ENCODE assay signal across 1 cellular context in genomic region chr11:68214173-68215086, GRCh38.
TF ChIP-seq lines count a peak whose summit lies in the region.

No MANE protein-coding gene starts in this region.

TF ChIP-seq in HEK293, 187 proteins besides CTCF, POLR2A, EP300 and RAD21 (continued from another document):
- TF ChIP-seq PATZ1 (tag by site-specific recombination; IDR thresholded peaks at IDR 0.05) (0 out of 2 replicates have a peak, but pooled peaks have one; percentile 10), SCRT2 (tag by site-specific recombination; IDR thresholded peaks at IDR 0.05) (no peak), ZNF335 (tag by site-specific recombination; conservative IDR thresholded peaks at IDR 0.05) (peak; percentile 18; the same call in 1 of the 2 replicates), KLF7 (tag by site-specific recombination; IDR thresholded peaks at IDR 0.05; ENCODE audit: borderline replicate concordance) (no peak), ZNF391 (tag by site-specific recombination; IDR thresholded peaks at IDR 0.05; ENCODE audit: borderline replicate concordance, low read depth) (no peak), ZNF121 (tag by site-specific recombination; IDR thresholded peaks at IDR 0.05) (no peak), ZNF114 (tag by site-specific recombination; IDR thresholded peaks at IDR 0.05) (no peak)
